9 cellular contexts compared by ENCODE assay signal in the genomic region with DNA sequence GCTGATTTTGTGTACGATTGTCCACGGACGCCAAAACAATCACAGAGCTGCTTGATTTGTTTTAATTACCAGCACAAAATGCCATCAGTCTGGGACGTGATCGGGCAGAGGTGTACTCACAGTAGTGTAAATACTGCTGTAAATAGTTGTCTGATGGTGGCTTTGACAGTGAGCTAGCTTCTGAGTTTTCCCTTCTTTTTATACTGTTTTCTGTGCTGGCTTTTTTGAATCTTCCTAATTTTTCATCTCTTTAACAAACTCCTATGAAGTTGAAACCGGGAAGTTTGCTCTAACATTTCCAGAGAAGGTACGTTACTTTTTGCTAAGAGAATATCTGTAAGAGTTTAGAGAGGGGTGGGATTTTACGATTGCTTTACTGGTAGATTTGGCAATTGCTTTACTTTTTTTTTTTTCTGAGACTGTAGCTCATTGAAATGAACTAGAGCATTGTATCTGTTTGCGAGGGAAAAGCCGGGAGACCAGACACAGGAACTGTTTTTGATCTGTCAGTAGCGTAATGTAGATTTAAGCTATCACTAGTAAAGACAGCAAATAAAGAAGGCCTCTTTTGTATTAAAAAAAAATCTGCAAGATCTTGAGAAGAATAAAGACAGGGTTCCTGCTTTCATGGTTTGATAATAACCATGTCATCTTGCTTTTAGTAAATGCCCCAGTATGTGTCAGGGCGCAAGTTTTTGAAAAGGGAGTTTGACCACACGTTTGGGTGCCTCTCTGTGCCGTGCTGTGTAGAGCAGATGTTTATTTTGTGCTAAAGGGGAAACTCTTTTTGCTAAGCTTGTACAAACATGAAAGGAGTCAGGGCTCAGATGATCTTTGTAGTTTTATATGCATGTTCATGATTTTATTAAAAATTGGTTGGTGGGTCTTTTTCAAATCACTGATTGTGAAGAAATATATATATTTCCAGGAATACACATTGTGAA. TPM values are rescaled to one million over a fixed set of nuclear protein-coding genes. Genes with fewer than 3 reads are reported as not detected.
A peak's percentile ranks its signal among the peaks of the same experiment; 100 is the strongest.
DNase-seq lines count a peak whose midpoint lies in the region; ATAC-seq, FAIRE-seq and TF ChIP-seq lines count a peak whose summit lies in the region.
"Had no signal": no experiment of that assay in that cellular context is flagged by ENCODE, and none has a peak within 500 bp of the region (broad histone marks: within the 10 kb centered on the region; RNA-seq: fewer than 3 reads in every experiment).

No MANE protein-coding gene starts in this region.

- H3K9ac ChIP-seq in IMR-90 (ENCODE audit: low read depth, low read length) = peak overlapping the region; percentile 85
- H3K9ac ChIP-seq in keratinocyte (ENCODE audit: control insufficient read depth, extremely low read depth, insufficient read depth, low read length) = peak overlapping the region; percentile 54

- peak overlapping the region; percentile 95 for H3K14ac ChIP-seq in IMR-90 (replicated peaks; ENCODE audit: low read depth, low read length)

- H3K4me2 ChIP-seq in IMR-90 (ENCODE audit: low read depth, low read length) (peak overlapping the region; percentile 84), keratinocyte (ENCODE audit: control insufficient read depth, extremely low read depth, insufficient read depth, low read depth, low read length) (peak overlapping the region; percentile 74)

- POLR2A ChIA-PET in IMR-90 (lab: Charles Lee; ENCODE audit: unreplicated experiment) (no interaction called here), WTC11 (lab: Charles Lee) (interaction anchor here (0.7 kb wide), 1 partner anchor 83 kb away, joined by 4 read pairs; no protein-coding TSS in a partner anchor)

- no peak for TF ChIP-seq RAD21 in IMR-90 (IDR thresholded peaks at IDR 0.05; ENCODE audit: low read length)

- H4K5ac ChIP-seq in IMR-90 (ENCODE audit: low read depth, low read length) = peak overlapping the region; percentile 51; the same call in 1 of the 2 replicates

- H3K36me3 Mint-ChIP-seq in WTC11 (no peaks in the 10 kb centered on the region), osteocyte (ENCODE audit: unreplicated experiment) (no peaks in the 10 kb centered on the region)

- H3K27me3 ChIP-seq in IMR-90 (ENCODE audit: control insufficient read depth, insufficient read depth, low read length) = no peaks in the 10 kb centered on the region
- H3K27me3 ChIP-seq in keratinocyte (ENCODE audit: control insufficient read depth, extremely low read depth, insufficient read depth, low read length) = no peaks in the 10 kb centered on the region
- no peaks in the 10 kb centered on the region for H3K27me3 ChIP-seq in suprapubic skin

- H4K20me1 ChIP-seq in IMR-90 (ENCODE audit: insufficient read depth, low read length) (no peaks in the 10 kb centered on the region), keratinocyte (ENCODE audit: control insufficient read depth, extremely low read depth, insufficient read depth, low read length) (no peaks in the 10 kb centered on the region)

- H3K23ac ChIP-seq in IMR-90 (ENCODE audit: low read depth, low read length) = peak overlapping the region; percentile 63

- CTCF ChIA-PET in IMR-90 (lab: Yijun Ruan, JAX) (interaction anchor here (0.8 to 1.4 kb wide), 2 partner anchors 11 kb away, joined by 3 to 6 read pairs; no protein-coding TSS in a partner anchor), WTC11 (lab: Charles Lee) (interaction anchor here (1.3 to 2.2 kb wide), 3 partner anchors 7 to 334 kb away, joined by 5 to 16 read pairs (median 10); no protein-coding TSS in a partner anchor)

- no peak overlapping the region for H3K4me3 Mint-ChIP-seq in WTC11
- no peak overlapping the region for H3K4me3 Mint-ChIP-seq in osteocyte (ENCODE audit: unreplicated experiment)

- peak overlapping the region; percentile 74 for H3K4ac ChIP-seq in IMR-90 (ENCODE audit: low read depth, low read length)

- H2AK9ac ChIP-seq in IMR-90 (replicated peaks; ENCODE audit: low read depth, low read length, poor library complexity) = peak overlapping the region; percentile 12

- no peak for FAIRE-seq in keratinocyte (lab: Jason Lieb, UNC)

- H3K4me1 Mint-ChIP-seq in WTC11 (peaks cover 12% of the 10 kb centered on the region), osteocyte (ENCODE audit: unreplicated experiment) (peaks cover 23% of the 10 kb centered on the region)

- no peaks in the 10 kb centered on the region for H3K27me3 Mint-ChIP-seq in WTC11 (ENCODE audit: low read depth)
- no peaks in the 10 kb centered on the region for H3K27me3 Mint-ChIP-seq in osteocyte (ENCODE audit: unreplicated experiment)

- H2BK15ac ChIP-seq in IMR-90 (ENCODE audit: low read depth, low read length) = peak overlapping the region; percentile 74; the same call in 1 of the 3 replicates

- H3K9me3 Mint-ChIP-seq in WTC11 (no peaks in the 10 kb centered on the region), osteocyte (ENCODE audit: unreplicated experiment) (no peaks in the 10 kb centered on the region)

- no peak overlapping the region for H3K27ac Mint-ChIP-seq in WTC11
- no peak overlapping the region for H3K27ac Mint-ChIP-seq in osteocyte (ENCODE audit: unreplicated experiment)

- TF ChIP-seq EP300 in suprapubic skin (IDR thresholded peaks at IDR 0.05) = no peak

- 0 out of 2 replicates have a peak, but pooled peaks have one; percentile 7 for ATAC-seq in IMR-90 (ENCODE audit: low read depth)
- peak; percentile 31; the same call in 1 of the 2 replicates for ATAC-seq in WTC11
- no peak for ATAC-seq in HG03354 (IDR thresholded peaks at IDR 0.05; ENCODE audit: poor library complexity, severe bottlenecking, unreplicated experiment)

- H2AFZ ChIP-seq in IMR-90 (replicated peaks; ENCODE audit: low read length, poor library complexity) (peak overlapping the region; percentile 83), keratinocyte (ENCODE audit: control insufficient read depth, low read length) (peak overlapping the region; percentile 72)

- in situ Hi-C loops in IMR-90 (cut with MboI; ENCODE audit: low sequenced_read_pairs) = no loop called here

- H3K9me1 ChIP-seq in IMR-90 (ENCODE audit: insufficient read depth, low read length) = peaks cover 6% of the 10 kb centered on the region; the same call in 1 of the 2 replicates
- H3K9me1 ChIP-seq in keratinocyte (ENCODE audit: control insufficient read depth, extremely low read depth, insufficient read depth, low read length) = no peaks in the 10 kb centered on the region

- peak overlapping the region; percentile 9; the same call in 1 of the 2 replicates for H3K4me3 ChIP-seq in IMR-90 (ENCODE audit: insufficient read depth, low read depth, low read length)
- peak overlapping the region; percentile 20 to 67 (median 43) for H3K4me3 ChIP-seq in keratinocyte (ENCODE audit: control insufficient read depth in 2 of 3, extremely low read depth in 1 of 3, insufficient read depth in 2 of 3, low read depth in 1 of 3, low read length in 3 of 3)
- H3K4me3 ChIP-seq in suprapubic skin = peak overlapping the region; percentile 37

- H2BK20ac ChIP-seq in IMR-90 (ENCODE audit: low read depth, low read length) = peak overlapping the region; percentile 83; the same call in 1 of the 2 replicates

- TF ChIP-seq POLR2A in IMR-90 (IDR thresholded peaks at IDR 0.05; ENCODE audit: low read depth, low read length) (no peak), suprapubic skin (IDR thresholded peaks at IDR 0.05) (no peak)

- no peaks in the 10 kb centered on the region for H3K79me2 ChIP-seq in keratinocyte (ENCODE audit: control insufficient read depth, insufficient read depth, low read length)

- TF ChIP-seq CTCF in IMR-90 (conservative IDR thresholded peaks at IDR 0.05; ENCODE audit: low read depth, low read length) (no peak), WTC11 (IDR thresholded peaks at IDR 0.05) (no peak), keratinocyte (optimal IDR thresholded peaks at IDR 0.05 in 1 of 3, IDR thresholded peaks at IDR 0.05 in 1 of 3, conservative IDR thresholded peaks at IDR 0.05 in 1 of 3; ENCODE audit: extremely low read depth in 1 of 3, insufficient read depth in 2 of 3, low read length in 3 of 3) (no peak), suprapubic skin (IDR thresholded peaks at IDR 0.05) (no peak), osteocyte (IDR thresholded peaks at IDR 0.05) (no peak)

- DNase-seq in IMR-90 (no peak), WTC11 (ENCODE audit: low spot score) (no peak), keratinocyte (ENCODE audit: low read depth, low spot score) (no peak), suprapubic skin (ENCODE audit: low spot score in 2 of 2) (no peak), kidney tubule cell (ENCODE audit: low spot score) (no peak), osteocyte (ENCODE audit: extremely low spot score, unreplicated experiment) (no peak)
- DNase-seq: stimulated activated CD4-positive, alpha-beta T cell treated with anti-CD3 and anti-CD28 coated beads, Interleukin-12 subunit alpha, Interleukin-12 subunit beta, amount 100 ng/mL, for 4 hours had no signal

- dilution Hi-C loops in IMR-90 (cut with HindIII; ENCODE audit: low sequenced_read_pairs, unreplicated experiment) (no loop called here), keratinocyte (cut with MboI; ENCODE audit: extremely low pct_ligation_motif_present, low sequenced_read_pairs) (no loop called here)

- H3K27ac ChIP-seq in IMR-90 (ENCODE audit: insufficient read depth, low read length) = peak overlapping the region; percentile 57; the same call in 1 of the 2 replicates
- H3K27ac ChIP-seq in keratinocyte (ENCODE audit: control insufficient read depth, insufficient read depth, low read length) = peak overlapping the region; percentile 42
- peak overlapping the region; percentile 78 for H3K27ac ChIP-seq in suprapubic skin

- H3K4me1 ChIP-seq in IMR-90 (ENCODE audit: control insufficient read depth, insufficient read depth, low read length) (peaks cover 13% of the 10 kb centered on the region), keratinocyte (ENCODE audit: control insufficient read depth, extremely low read depth, insufficient read depth, low read length) (peaks cover 26% of the 10 kb centered on the region), suprapubic skin (peaks cover 23% of the 10 kb centered on the region)

- 11% methylated on average over 8 of the region's 14 CpGs; no CpG with 5 or more reads in 1 of the 2 experiments for WGBS in IMR-90 (ENCODE audit: extremely low coverage in 2 of 2, insufficient read length in 1 of 2), 2 experiments
- WGBS in suprapubic skin = 16% methylated on average over 14 of the region's 14 CpGs

- H2BK5ac ChIP-seq in IMR-90 (ENCODE audit: low read depth, low read length, poor library complexity, severe bottlenecking) = peak overlapping the region; percentile 82

- H3K79me1 ChIP-seq in IMR-90 (ENCODE audit: low read depth in 1 of 2, low read length in 2 of 2) = no peaks in the 10 kb centered on the region

- peak overlapping the region; percentile 82 for H2BK120ac ChIP-seq in IMR-90 (ENCODE audit: low read depth, low read length)

- intact Hi-C loops in IMR-90 (cut with micrococcal nuclease) = no loop called here

- peak overlapping the region; percentile 87 for H3K18ac ChIP-seq in IMR-90 (ENCODE audit: low read depth, low read length)

- peak overlapping the region; percentile 44 to 68; a peak in 2 of 4 replicates for H4K8ac ChIP-seq in IMR-90 (ENCODE audit: low read depth in 2 of 2, low read length in 2 of 2)

- H4K91ac ChIP-seq in IMR-90 (ENCODE audit: insufficient read depth, low read depth, low read length) = peak overlapping the region; percentile 12

- BruUV-seq in IMR-90 (replicated peaks; lab: Mats Ljungman, UMichigan) = no TSS peak

- H3K9me3 ChIP-seq in IMR-90 (ENCODE audit: control insufficient read depth, insufficient read depth, low read length) (no peaks in the 10 kb centered on the region), keratinocyte (ENCODE audit: control insufficient read depth, low read depth, low read length) (no peaks in the 10 kb centered on the region), suprapubic skin (no peaks in the 10 kb centered on the region)

- peak overlapping the region; percentile 39; the same call in 1 of the 2 replicates for H3K56ac ChIP-seq in IMR-90 (ENCODE audit: extremely low read depth, insufficient read depth, low read length)

- H3K36me3 ChIP-seq in IMR-90 (ENCODE audit: control insufficient read depth, insufficient read depth, low read length) (no peaks in the 10 kb centered on the region), keratinocyte (ENCODE audit: control insufficient read depth in 2 of 2, extremely low read depth in 1 of 2, insufficient read depth in 2 of 2, low read length in 2 of 2) (no peaks in the 10 kb centered on the region), suprapubic skin (no peaks in the 10 kb centered on the region)

- peak overlapping the region; percentile 60; the same call in 1 of the 2 replicates for H2AK5ac ChIP-seq in IMR-90 (ENCODE audit: low read depth, low read length)

RNA-seq across cellular contexts. Expression of a gene that starts 0.7 kb away (rescaled TPM):
- 1.1 and 1.7 TPM in 2 replicates for total RNA-seq in IMR-90 (2012; rRNA removed)
- 0.89 and 1.4 TPM in 2 replicates for polyA plus RNA-seq in IMR-90 (2012; rRNA removed)
- 0.66 and 0.89 TPM in 2 replicates for polyA plus RNA-seq in IMR-90 (2012; cell fraction: cytosol; rRNA removed)
- 0.76 and 1.9 TPM in 2 replicates for polyA plus RNA-seq in IMR-90 (2012; cell fraction: nucleus; rRNA removed; ENCODE audit: low replicate concordance)
- total RNA-seq in WTC11 (2021) = 0.14 to 0.39 TPM (median 0.17 TPM) in 3 replicates
- polyA plus RNA-seq in keratinocyte = 0.85 to 1.4 TPM (median 0.98 TPM) in 3 replicates
- 1.2 TPM for polyA plus RNA-seq in keratinocyte (2011; ENCODE audit: low read depth)
- 0.60 TPM in 2 replicates for polyA plus RNA-seq in keratinocyte (2011; cell fraction: cytosol; rRNA removed)
- polyA plus RNA-seq in keratinocyte (2011; cell fraction: nucleus; rRNA removed) = 1.2 and 1.3 TPM in 2 replicates
- polyA plus RNA-seq in keratinocyte (2012; ENCODE audit: low replicate concordance) = 0.34 and 2.0 TPM in 2 replicates
- 2.4 to 5.7 TPM (median 3.2 TPM) in 3 replicates for polyA minus RNA-seq in keratinocyte
- not detected for polyA minus RNA-seq in keratinocyte (2011; cell fraction: cytosol; rRNA and poly(A)+ RNA removed)
- 3.6 and 4.7 TPM in 2 replicates for polyA minus RNA-seq in keratinocyte (2011; cell fraction: nucleus; rRNA and poly(A)+ RNA removed)
- total RNA-seq in suprapubic skin = 10 to 100 TPM; 12.2 to 40.9 (median 19.5) TPM
- total RNA-seq in osteocyte = 25.0 and 25.7 TPM in 2 replicates
- total RNA-seq: NCI-H460 had no signal
